ENCODE assay signal across 1 cellular context in genomic region chr6:147000545-147001488, GRCh38.
TF ChIP-seq lines count a peak whose summit lies in the region.

No MANE protein-coding gene starts in this region.

TF ChIP-seq in K562, 482 proteins besides CTCF, POLR2A, EP300 and RAD21 (continued from another document and continues in another):
- TF ChIP-seq ARID2 (IDR thresholded peaks at IDR 0.05) = peak; percentile 9; the same call in 1 of the 2 replicates
- TF ChIP-seq, protein P1, sequence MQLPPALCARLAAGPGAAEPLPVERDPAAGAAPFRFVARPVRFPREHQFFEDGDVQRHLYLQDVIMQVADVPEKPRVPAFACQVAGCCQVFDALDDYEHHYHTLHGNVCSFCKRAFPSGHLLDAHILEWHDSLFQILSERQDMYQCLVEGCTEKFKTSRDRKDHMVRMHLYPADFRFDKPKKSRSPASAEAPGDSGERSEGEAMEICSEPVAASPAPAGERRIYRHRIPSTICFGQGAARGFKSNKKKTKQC (CRISPR knock-in tag; IDR thresholded peaks at IDR 0.05) = no peak
- no peak for TF ChIP-seq GATAD2A (IDR thresholded peaks at IDR 0.05)
- TF ChIP-seq GABPA (tag; conservative IDR thresholded peaks at IDR 0.05; ENCODE audit: low read depth) = no peak
- TF ChIP-seq ZNF785 (CRISPR knock-in tag; IDR thresholded peaks at IDR 0.05) = no peak
- no peak for TF ChIP-seq SETDB1 (IDR thresholded peaks at IDR 0.05; ENCODE audit: low read length)
- TF ChIP-seq KHSRP (IDR thresholded peaks at IDR 0.05) = no peak
- TF ChIP-seq HOMEZ (CRISPR knock-in tag; IDR thresholded peaks at IDR 0.05) = no peak
- TF ChIP-seq CUX1 (CRISPR knock-in tag; IDR thresholded peaks at IDR 0.05) = 0 out of 2 replicates have a peak, but pooled peaks have one; percentile 47
- TF ChIP-seq, protein P2, sequence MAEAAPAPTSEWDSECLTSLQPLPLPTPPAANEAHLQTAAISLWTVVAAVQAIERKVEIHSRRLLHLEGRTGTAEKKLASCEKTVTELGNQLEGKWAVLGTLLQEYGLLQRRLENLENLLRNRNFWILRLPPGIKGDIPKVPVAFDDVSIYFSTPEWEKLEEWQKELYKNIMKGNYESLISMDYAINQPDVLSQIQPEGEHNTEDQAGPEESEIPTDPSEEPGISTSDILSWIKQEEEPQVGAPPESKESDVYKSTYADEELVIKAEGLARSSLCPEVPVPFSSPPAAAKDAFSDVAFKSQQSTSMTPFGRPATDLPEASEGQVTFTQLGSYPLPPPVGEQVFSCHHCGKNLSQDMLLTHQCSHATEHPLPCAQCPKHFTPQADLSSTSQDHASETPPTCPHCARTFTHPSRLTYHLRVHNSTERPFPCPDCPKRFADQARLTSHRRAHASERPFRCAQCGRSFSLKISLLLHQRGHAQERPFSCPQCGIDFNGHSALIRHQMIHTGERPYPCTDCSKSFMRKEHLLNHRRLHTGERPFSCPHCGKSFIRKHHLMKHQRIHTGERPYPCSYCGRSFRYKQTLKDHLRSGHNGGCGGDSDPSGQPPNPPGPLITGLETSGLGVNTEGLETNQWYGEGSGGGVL (CRISPR knock-in tag; IDR thresholded peaks at IDR 0.05) = no peak
- no peak for TF ChIP-seq NONO (IDR thresholded peaks at IDR 0.05; ENCODE audit: low read depth in 2 of 2, low read length in 1 of 2)
- TF ChIP-seq ZBTB8A (IDR thresholded peaks at IDR 0.05; ENCODE audit: partially characterized antibody) = no peak
- TF ChIP-seq PATZ1 (CRISPR knock-in tag; IDR thresholded peaks at IDR 0.05; ENCODE audit: borderline replicate concordance) = no peak
- no peak for TF ChIP-seq RHOXF2B (CRISPR knock-in tag; conservative IDR thresholded peaks at IDR 0.05)
- TF ChIP-seq PCBP2 (IDR thresholded peaks at IDR 0.05; ENCODE audit: low read depth, low read length, poor library complexity, severe bottlenecking) = no peak
- no peak for TF ChIP-seq PML (IDR thresholded peaks at IDR 0.05; ENCODE audit: low read length)
- no peak for TF ChIP-seq BRD9 (IDR thresholded peaks at IDR 0.05; ENCODE audit: low read depth, partially characterized antibody)
- TF ChIP-seq CHD7 (IDR thresholded peaks at IDR 0.05; ENCODE audit: low read depth, low read length) = no peak
- TF ChIP-seq TOE1 (IDR thresholded peaks at IDR 0.05; ENCODE audit: borderline replicate concordance) = no peak
- no peak for TF ChIP-seq TOE1 (CRISPR knock-in tag; IDR thresholded peaks at IDR 0.05; ENCODE audit: borderline replicate concordance, low read depth)
- no peak for TF ChIP-seq SP1 (CRISPR knock-in tag; IDR thresholded peaks at IDR 0.05)
- TF ChIP-seq SMARCA4 (IDR thresholded peaks at IDR 0.05) = peak; percentile 70; the same call in 1 of the 2 replicates
- peak; percentile 51; the same call in 1 of the 2 replicates for TF ChIP-seq JUN (IDR thresholded peaks at IDR 0.05; ENCODE audit: borderline replicate concordance, low read depth, low read length)
- TF ChIP-seq JUN (CRISPR knock-in tag; IDR thresholded peaks at IDR 0.05; ENCODE audit: borderline replicate concordance) = no peak
- no peak for TF ChIP-seq RNF2 (IDR thresholded peaks at IDR 0.05)
- no peak for TF ChIP-seq ZNF644 (tag; IDR thresholded peaks at IDR 0.05; ENCODE audit: low read depth)
- TF ChIP-seq, protein P3, sequence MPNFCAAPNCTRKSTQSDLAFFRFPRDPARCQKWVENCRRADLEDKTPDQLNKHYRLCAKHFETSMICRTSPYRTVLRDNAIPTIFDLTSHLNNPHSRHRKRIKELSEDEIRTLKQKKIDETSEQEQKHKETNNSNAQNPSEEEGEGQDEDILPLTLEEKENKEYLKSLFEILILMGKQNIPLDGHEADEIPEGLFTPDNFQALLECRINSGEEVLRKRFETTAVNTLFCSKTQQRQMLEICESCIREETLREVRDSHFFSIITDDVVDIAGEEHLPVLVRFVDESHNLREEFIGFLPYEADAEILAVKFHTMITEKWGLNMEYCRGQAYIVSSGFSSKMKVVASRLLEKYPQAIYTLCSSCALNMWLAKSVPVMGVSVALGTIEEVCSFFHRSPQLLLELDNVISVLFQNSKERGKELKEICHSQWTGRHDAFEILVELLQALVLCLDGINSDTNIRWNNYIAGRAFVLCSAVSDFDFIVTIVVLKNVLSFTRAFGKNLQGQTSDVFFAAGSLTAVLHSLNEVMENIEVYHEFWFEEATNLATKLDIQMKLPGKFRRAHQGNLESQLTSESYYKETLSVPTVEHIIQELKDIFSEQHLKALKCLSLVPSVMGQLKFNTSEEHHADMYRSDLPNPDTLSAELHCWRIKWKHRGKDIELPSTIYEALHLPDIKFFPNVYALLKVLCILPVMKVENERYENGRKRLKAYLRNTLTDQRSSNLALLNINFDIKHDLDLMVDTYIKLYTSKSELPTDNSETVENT (CRISPR knock-in tag; IDR thresholded peaks at IDR 0.05) = no peak
- TF ChIP-seq NBN (IDR thresholded peaks at IDR 0.05; ENCODE audit: low read depth) = no peak
- peak in 1 of 2 experiments; percentile 59; a peak in 1 of 4 replicates for TF ChIP-seq RCOR1 (IDR thresholded peaks at IDR 0.05; ENCODE audit: borderline replicate concordance in 1 of 2, low read depth in 2 of 2, low read length in 2 of 2)
